In genomic region chr6:8551386-8551785, GRCh38 we compare ENCODE assay signal across 18 cellular contexts.
A peak's percentile ranks its signal among the peaks of the same experiment; 100 is the strongest.
DNase-seq lines count a peak whose midpoint lies in the region; ATAC-seq and TF ChIP-seq lines count a peak whose summit lies in the region.
"Had no signal": no experiment of that assay in that cellular context is flagged by ENCODE, and none has a peak within 500 bp of the region (broad histone marks: within the 10 kb centered on the region; RNA-seq: fewer than 3 reads in every experiment).

No MANE protein-coding gene starts in this region.

- TF ChIP-seq CTCF in left ventricle myocardium inferior (IDR thresholded peaks at IDR 0.05; ENCODE audit: borderline replicate concordance) (no peak), H9 (conservative IDR thresholded peaks at IDR 0.05) (no peak)

- no peak overlapping the region for H4K8ac ChIP-seq in H9 (replicated peaks; ENCODE audit: insufficient read length, low read depth, low read length)

- H3K4me3 Mint-ChIP-seq in H9 = no peak overlapping the region
- H3K4me3 Mint-ChIP-seq: CD4-positive, alpha-beta memory T cell; HFFc6 had no signal

- H2BK120ac ChIP-seq in H9 (ENCODE audit: low read depth, low read length, poor library complexity, severe bottlenecking) = no peak overlapping the region

- peak in 1 of 2 donors; percentile 46 for ATAC-seq in right cardiac atrium
- peak; percentile 74 for ATAC-seq in left lobe of liver
- no peak for ATAC-seq in GM19023 (IDR thresholded peaks at IDR 0.05; ENCODE audit: unreplicated experiment)

- WGBS in right cardiac atrium = 37% methylated on average over 2 of the region's 2 CpGs
- no CpG with 5 or more reads among the region's 2 CpGs for WGBS in H9 (ENCODE audit: extremely low coverage, insufficient read length, low lambda C conversion rate)

- H3K23me2 ChIP-seq in H9 (ENCODE audit: insufficient read length, low read depth, low read length, poor library complexity, severe bottlenecking) = no peaks in the 10 kb centered on the region

- no peak overlapping the region for H2BK5ac ChIP-seq in H9 (ENCODE audit: insufficient read length, low read length)

- H3K27me3 Mint-ChIP-seq in H9 (ENCODE audit: low read depth) = no peaks in the 10 kb centered on the region
- H3K27me3 Mint-ChIP-seq: CD4-positive, alpha-beta memory T cell had no signal

- H3K4me3 ChIP-seq in right cardiac atrium (ENCODE audit: low read length) = no peak overlapping the region
- H3K4me3 ChIP-seq in left ventricle myocardium inferior = no peak overlapping the region
- H3K4me3 ChIP-seq: HAP-1 had no signal

- H4K91ac ChIP-seq in H9 (ENCODE audit: insufficient read length, low read depth, low read length) = no peak overlapping the region

- H2BK20ac ChIP-seq in H9 (ENCODE audit: low read depth, low read length, poor library complexity, severe bottlenecking) = no peak overlapping the region

- H3K14ac ChIP-seq in H9 (ENCODE audit: insufficient read depth, low read length) = no peak overlapping the region

- no peaks in the 10 kb centered on the region for H3K79me2 ChIP-seq in H9 (ENCODE audit: insufficient read depth, low read length)

- no peak overlapping the region for H4K5ac ChIP-seq in H9 (ENCODE audit: insufficient read length, low read depth, low read length)

- DNase-seq in right cardiac atrium (peak in 2 of 3 donors; percentile 9 to 36), left ventricle myocardium inferior (no peak), H9 (no peak), left lobe of liver (ENCODE audit: low spot score) (peak; percentile 69), NCI-H187 treated with DMSO at 0.1 percent for 48 hours (lab: John Stamatoyannopoulos, UW) (no peak)
- DNase-seq in activated CD4-positive, alpha-beta T cell treated with anti-CD3 and anti-CD28 coated beads for 48 hours = no peak
- DNase-seq: ACHN; C1 segment of cervical spinal cord; Calu3; CD4-positive, alpha-beta memory T cell; COR-L47; DMS53; DMS79 treated with DMSO at 0.1 percent for 48 hours; GF-D8; HFFc6 had no signal

- H3K9ac ChIP-seq in H9 (ENCODE audit: extremely low read depth, insufficient read length, low read length) = no peak overlapping the region

- H3K18ac ChIP-seq in H9 (ENCODE audit: insufficient read length, low read depth, low read length) = no peak overlapping the region

- H3K4me1 ChIP-seq in right cardiac atrium (ENCODE audit: control insufficient read depth, insufficient read depth, low read length) = no peaks in the 10 kb centered on the region
- peaks cover 7% of the 10 kb centered on the region for H3K4me1 ChIP-seq in left ventricle myocardium inferior
- no peaks in the 10 kb centered on the region; the same call in 1 of the 2 replicates for H3K4me1 ChIP-seq in H9 (ENCODE audit: insufficient read depth, low read length)
- H3K4me1 ChIP-seq: HAP-1 had no signal

- intact Hi-C loops in right cardiac atrium (cut with DNase I) (no loop called here), left ventricle myocardium inferior (cut with micrococcal nuclease) (no loop called here)

- H3K23ac ChIP-seq in H9 (ENCODE audit: insufficient read length, low read depth, low read length) = no peak overlapping the region

- H3K27me3 ChIP-seq in right cardiac atrium (ENCODE audit: control insufficient read depth, insufficient read depth) (no peaks in the 10 kb centered on the region), left ventricle myocardium inferior (ENCODE audit: low read depth) (no peaks in the 10 kb centered on the region), H9 (ENCODE audit: insufficient read depth, low read length) (no peaks in the 10 kb centered on the region)

- no peak overlapping the region for H2AFZ ChIP-seq in H9 (ENCODE audit: low read length)

- no peaks in the 10 kb centered on the region for H3K9me3 ChIP-seq in right cardiac atrium (ENCODE audit: control insufficient read depth, low read length)
- no peaks in the 10 kb centered on the region for H3K9me3 ChIP-seq in left ventricle myocardium inferior (replicated peaks)
- no peaks in the 10 kb centered on the region for H3K9me3 ChIP-seq in H9 (ENCODE audit: control insufficient read depth, low read depth, low read length)
- H3K9me3 ChIP-seq: HAP-1 had no signal

- H3K4me1 Mint-ChIP-seq in H9 = peaks cover 13 to 16% of the 10 kb centered on the region in 2 experiments
- H3K4me1 Mint-ChIP-seq: CD4-positive, alpha-beta memory T cell had no signal

- no peak overlapping the region for H3K4me2 ChIP-seq in H9 (ENCODE audit: insufficient read depth, insufficient read length, low read length)

- peaks cover 3% of the 10 kb centered on the region for H4K20me1 ChIP-seq in H9 (ENCODE audit: control insufficient read depth, insufficient read depth, insufficient read length)

- no peaks in the 10 kb centered on the region for H3K36me3 Mint-ChIP-seq in H9 (ENCODE audit: insufficient read depth in 1 of 3, low read depth in 3 of 3)
- H3K36me3 Mint-ChIP-seq: CD4-positive, alpha-beta memory T cell had no signal

- H3K4ac ChIP-seq in H9 (ENCODE audit: low read depth, low read length) = no peak overlapping the region

- peak overlapping the region in 2 of 3 experiments; percentile 17 to 83; a peak in 2 of 7 replicates for H3K27ac Mint-ChIP-seq in H9
- H3K27ac Mint-ChIP-seq: CD4-positive, alpha-beta memory T cell; HFFc6 had no signal

- H3T11ph ChIP-seq in H9 (ENCODE audit: low read length) = no peak overlapping the region

- H3K9me3 Mint-ChIP-seq in H9 = no peaks in the 10 kb centered on the region

- H3K27ac ChIP-seq in right cardiac atrium (ENCODE audit: low read length) = no peak overlapping the region
- no peak overlapping the region for H3K27ac ChIP-seq in left ventricle myocardium inferior (replicated peaks)
- H3K27ac ChIP-seq in H9 (ENCODE audit: insufficient read length, low read depth, low read length) = no peak overlapping the region
- H3K27ac ChIP-seq: 22Rv1 had no signal

- no peaks in the 10 kb centered on the region for H3K79me1 ChIP-seq in H9 (ENCODE audit: insufficient read depth, low read depth, low read length, poor library complexity, severe bottlenecking)

- no peak overlapping the region for H2BK12ac ChIP-seq in H9 (ENCODE audit: insufficient read length, low read depth, low read length)

- H3K36me3 ChIP-seq in left ventricle myocardium inferior = no peaks in the 10 kb centered on the region
- H3K36me3 ChIP-seq: HAP-1 had no signal

- no peak overlapping the region for H2BK15ac ChIP-seq in H9 (ENCODE audit: low read depth, low read length)

- H3K56ac ChIP-seq in H9 (ENCODE audit: insufficient read length, low read depth, low read length) = no peak overlapping the region

- H2AK5ac ChIP-seq in H9 (ENCODE audit: insufficient read length, low read length) = no peak overlapping the region

Comparison
In these comparisons a context has a peak if more than half of its experiments do, and no peak if none do; other contexts are left out.
1. DNase-seq: peak in right cardiac atrium (2 of 3) and left lobe of liver (single experiment); none in left ventricle myocardium inferior (single experiment), H9 (single experiment), NCI-H187 treated with DMSO at 0.1 percent for 48 hours (single experiment) and activated CD4-positive, alpha-beta T cell treated with anti-CD3 and anti-CD28 coated beads for 48 hours (single experiment).